ENCODE assay signal across 8 cellular contexts in the genomic region with DNA sequence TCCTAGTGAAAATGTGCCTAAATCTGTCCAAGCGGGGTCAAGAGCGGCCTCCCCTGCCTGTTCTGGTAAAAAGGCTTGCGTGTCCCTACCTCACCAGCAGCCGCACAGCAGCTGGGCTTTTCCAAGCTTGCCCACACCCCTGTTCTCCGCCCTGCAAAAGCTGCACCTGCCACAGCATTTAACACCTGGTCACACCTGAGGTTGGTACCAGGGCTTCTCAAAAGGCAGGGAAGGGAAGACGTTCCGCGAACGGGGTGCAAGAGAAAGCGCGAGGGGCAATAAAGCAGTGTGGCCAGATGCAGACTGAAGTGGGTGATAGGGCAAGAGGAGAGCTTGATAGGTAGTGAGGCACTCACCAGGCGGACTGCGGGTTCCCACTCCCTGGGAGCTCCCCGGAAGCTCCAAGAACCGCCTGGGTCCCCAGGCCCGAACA. TPM values are rescaled to one million over a fixed set of nuclear protein-coding genes. Genes with fewer than 3 reads are reported as not detected.
DNase-seq lines count a peak whose midpoint lies in the region; ATAC-seq and TF ChIP-seq lines count a peak whose summit lies in the region.

No MANE protein-coding gene starts in this region.

- H3K79me2 ChIP-seq in osteoblast (ENCODE audit: insufficient read depth, low read length), result peaks cover 17% of the 10 kb centered on the region

- H3K9me3 Mint-ChIP-seq in activated CD4-positive, alpha-beta memory T cell treated with anti-CD3 and anti-CD28 coated beads for 36 hours, result no peaks in the 10 kb centered on the region

- H3K36me3 ChIP-seq in gastroesophageal sphincter (peaks cover 3 to 10% of the 10 kb centered on the region in 2 donors), osteoblast (ENCODE audit: insufficient read depth, low read length) (peaks cover 4% of the 10 kb centered on the region)

- intact Hi-C loops in activated CD4-positive, alpha-beta memory T cell treated with anti-CD3 and anti-CD28 coated beads for 36 hours (cut with micrococcal nuclease), result no loop called here

- H3K4me2 ChIP-seq in osteoblast (ENCODE audit: insufficient read depth, low read length), result peak overlapping the region; percentile 92

- H3K36me3 Mint-ChIP-seq in activated CD4-positive, alpha-beta memory T cell treated with anti-CD3 and anti-CD28 coated beads for 36 hours, result peaks cover 6% of the 10 kb centered on the region

- H3K27me3 ChIP-seq in AG04450 (ENCODE audit: control insufficient read depth, insufficient read depth, low read length) (no peaks in the 10 kb centered on the region), gastroesophageal sphincter (no peaks in the 10 kb centered on the region), osteoblast (ENCODE audit: insufficient read depth, low read length) (no peaks in the 10 kb centered on the region)

- TF ChIP-seq POLR2A in gastroesophageal sphincter (IDR thresholded peaks at IDR 0.05), result no peak

- H3K27ac ChIP-seq in AG04450 (ENCODE audit: low read depth, low read length) (no peak overlapping the region), gastroesophageal sphincter (peak overlapping the region; percentile 1 to 83 (median 78)), osteoblast (ENCODE audit: low read depth, low read length) (peak overlapping the region; percentile 38)

- ATAC-seq in GM18498 (IDR thresholded peaks at IDR 0.05; ENCODE audit: unreplicated experiment) (peak; percentile 61), HG02852 (IDR thresholded peaks at IDR 0.05; ENCODE audit: unreplicated experiment) (peak; percentile 39), gastroesophageal sphincter (peak; percentile 55)

- TF ChIP-seq CTCF in AG04450 (IDR thresholded peaks at IDR 0.05; ENCODE audit: low read depth, low read length), result no peak
- TF ChIP-seq CTCF in gastroesophageal sphincter (IDR thresholded peaks at IDR 0.05), result no peak
- TF ChIP-seq CTCF in osteoblast (IDR thresholded peaks at IDR 0.05; ENCODE audit: extremely low read depth, low read depth, low read length), result no peak

- POLR2A ChIA-PET in AG04450 (lab: Yijun Ruan, JAX), result no interaction called here
- POLR2A ChIA-PET in activated CD4-positive, alpha-beta memory T cell treated with anti-CD3 and anti-CD28 coated beads for 36 hours (lab: Charles Lee), result interaction anchor here (0.8 to 0.9 kb wide), 2 partner anchors 45 to 50 kb away, joined by 3 read pairs; no protein-coding TSS in a partner anchor

- H3K4me3 Mint-ChIP-seq in activated CD4-positive, alpha-beta memory T cell treated with anti-CD3 and anti-CD28 coated beads for 36 hours, result peak overlapping the region; percentile 98

- H3K9me3 ChIP-seq in AG04450 (ENCODE audit: control insufficient read depth, insufficient read depth, low read length) (no peaks in the 10 kb centered on the region), gastroesophageal sphincter (no peaks in the 10 kb centered on the region), osteoblast (ENCODE audit: low read depth, low read length) (no peaks in the 10 kb centered on the region)

- H3K4me1 ChIP-seq in gastroesophageal sphincter (peaks cover 0 to 22% (median 7%) of the 10 kb centered on the region in 3 donors), osteoblast (ENCODE audit: insufficient read depth, low read length) (peaks cover 10% of the 10 kb centered on the region)

- no peak for TF ChIP-seq EP300 in gastroesophageal sphincter (IDR thresholded peaks at IDR 0.05)

- CTCF ChIA-PET in AG04450 (lab: Charles Lee), result interaction anchor here (0.5 to 10.8 kb wide), 7 partner anchors 17 to 263 kb away, joined by 3 to 134 read pairs (median 3); partner anchors contain the start of gene SLC9A4
- CTCF ChIA-PET in activated CD4-positive, alpha-beta memory T cell treated with anti-CD3 and anti-CD28 coated beads for 36 hours (lab: Charles Lee), result interaction anchor here (0.6 to 6.0 kb wide), 3 partner anchors 17 to 221 kb away, joined by 3 to 59 read pairs (median 4); no protein-coding TSS in a partner anchor

- no peak for DNase-seq in AG04450 (ENCODE audit: low read depth, low spot score)
- DNase-seq in NCI-H146 (lab: John Stamatoyannopoulos, UW), result peak; percentile 91
- no peak for DNase-seq in activated CD4-positive, alpha-beta memory T cell treated with anti-CD3 and anti-CD28 coated beads for 36 hours
- DNase-seq in osteoblast (ENCODE audit: insufficient read length, low spot score, missing footprints), result peak; percentile 92
- no peak for DNase-seq in activated CD4-positive, CD25-positive, alpha-beta regulatory T cell (lab: John Stamatoyannopoulos, UW)

- no peaks in the 10 kb centered on the region for H3K27me3 Mint-ChIP-seq in activated CD4-positive, alpha-beta memory T cell treated with anti-CD3 and anti-CD28 coated beads for 36 hours

- H3K4me3 ChIP-seq in AG04450 (ENCODE audit: low read depth, low read length) (peak overlapping the region; percentile 84), gastroesophageal sphincter (peak overlapping the region; percentile 85 to 91), osteoblast (ENCODE audit: insufficient read depth, low read length) (peak overlapping the region; percentile 93)

- H3K4me1 Mint-ChIP-seq in activated CD4-positive, alpha-beta memory T cell treated with anti-CD3 and anti-CD28 coated beads for 36 hours (ENCODE audit: low read depth), result peaks cover 27% of the 10 kb centered on the region

- 0% methylated on average over 7 of the region's 16 CpGs; no CpG with 5 or more reads in 1 of the 2 donors for WGBS in gastroesophageal sphincter (ENCODE audit: low coverage in 1 of 2), 2 donors

- H2AFZ ChIP-seq in osteoblast (ENCODE audit: low read length), result peak overlapping the region; percentile 93

- peak overlapping the region; percentile 81 for H3K27ac Mint-ChIP-seq in activated CD4-positive, alpha-beta memory T cell treated with anti-CD3 and anti-CD28 coated beads for 36 hours

- H4K20me1 ChIP-seq in osteoblast (ENCODE audit: insufficient read depth, low read length), result peaks cover 2% of the 10 kb centered on the region

RNA-seq across cellular contexts. Expression of gene TMEM182, which starts 25.6 kb away (rescaled TPM):
- polyA plus RNA-seq in AG04450 (2011; rRNA removed), result 3.5 and 3.6 TPM in 2 replicates
- 1.1 and 1.9 TPM in 2 replicates for polyA minus RNA-seq in AG04450 (2011; rRNA and poly(A)+ RNA removed)
- 1 to 10 TPM; 3.8 to 5.8 TPM for total RNA-seq in activated CD4-positive, alpha-beta memory T cell treated with anti-CD3 and anti-CD28 coated beads for 36 hours
- total RNA-seq in gastroesophageal sphincter, result 1 to 10 TPM in 1 of 4 donors, under 1 TPM in 3; 0.66 to 1.2 (median 0.80) TPM
- 1.4 and 2.7 TPM in 2 replicates for total RNA-seq in osteoblast

Comparison
In these comparisons a context has a peak if more than half of its experiments do, and no peak if none do; other contexts are left out.
1. DNase-seq: peak in NCI-H146 (single experiment) and osteoblast (single experiment); none in AG04450 (single experiment), activated CD4-positive, alpha-beta memory T cell treated with anti-CD3 and anti-CD28 coated beads for 36 hours (single experiment) and activated CD4-positive, CD25-positive, alpha-beta regulatory T cell (0 of 4).
2. Peak in every context shown above with its lines, with median percentiles within 50 percentile points of each other: H3K4me3 ChIP-seq and ATAC-seq.